Comparison of ENCODE assay signal across 24 cellular contexts in the genomic region with DNA sequence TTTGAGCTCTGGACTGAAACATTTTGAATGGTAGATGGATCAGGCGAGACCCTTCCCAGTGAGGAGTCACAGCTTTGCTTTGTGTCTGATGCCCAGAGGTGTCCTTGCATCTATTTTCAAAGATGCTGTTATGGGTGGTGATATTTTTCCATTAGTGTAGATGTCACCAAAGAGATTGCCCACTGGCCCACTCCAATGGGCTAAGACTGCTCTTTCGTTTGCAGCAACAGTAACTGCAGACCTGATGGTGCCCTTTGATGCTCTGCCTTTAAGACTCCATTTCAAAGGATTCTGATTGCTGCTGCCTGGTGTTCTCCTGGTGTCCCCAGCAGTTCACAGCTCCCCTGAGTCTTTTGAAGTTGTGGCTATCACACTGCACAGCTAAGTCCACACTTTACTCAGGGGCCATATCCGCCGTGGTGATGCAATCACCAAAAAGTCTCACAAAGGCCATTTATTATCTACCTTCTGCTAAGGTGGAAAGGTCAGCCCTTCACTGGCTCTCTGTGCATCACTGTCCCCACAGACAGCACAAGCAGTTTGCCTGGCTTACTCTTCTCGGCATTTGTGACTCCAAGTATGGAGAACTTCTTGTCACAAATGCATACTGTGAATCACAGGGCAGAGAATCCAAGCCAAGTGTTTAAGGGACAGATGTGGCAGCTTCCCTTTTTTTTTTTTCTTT. TPM values are rescaled to one million over a fixed set of nuclear protein-coding genes. Genes with fewer than 3 reads are reported as not detected.
A peak's percentile ranks its signal among the peaks of the same experiment; 100 is the strongest.
DNase-seq lines count a peak whose midpoint lies in the region; ATAC-seq, FAIRE-seq and TF ChIP-seq lines count a peak whose summit lies in the region.
"Had no signal": no experiment of that assay in that cellular context is flagged by ENCODE, and none has a peak within 500 bp of the region (broad histone marks: within the 10 kb centered on the region; RNA-seq: fewer than 3 reads in every experiment).

No MANE protein-coding gene starts in this region.

- H3K27ac Mint-ChIP-seq in Caco-2 (ENCODE audit: unreplicated experiment), result peak overlapping the region; percentile 80
- H3K27ac Mint-ChIP-seq: CD8-positive, alpha-beta memory T cell; T-helper 17 cell had no signal

- TF ChIP-seq POLR2A in GM12891 (IDR thresholded peaks at IDR 0.05; ENCODE audit: low read depth, low read length), result no peak

- H3K4me1 Mint-ChIP-seq in Caco-2 (ENCODE audit: low read depth, unreplicated experiment), result peaks cover 26% of the 10 kb centered on the region
- H3K4me1 Mint-ChIP-seq: CD8-positive, alpha-beta memory T cell; T-helper 17 cell had no signal

- no peak for FAIRE-seq in GM12891 (lab: Jason Lieb, UNC)
- FAIRE-seq: A204.1, GM12892 had no signal

- WGBS in hepatocyte (ENCODE audit: low lambda C conversion rate, missing lambda C conversion rate), result 53% methylated on average over 5 of the region's 5 CpGs

- no peaks in the 10 kb centered on the region for H3K79me2 ChIP-seq in hepatocyte

- ATAC-seq in GM21576 (IDR thresholded peaks at IDR 0.05; ENCODE audit: unreplicated experiment), result no peak
- ATAC-seq: HCT116, SK-N-SH treated with all-trans-retinoic acid at 6 μM for 48 hours, T-helper 17 cell had no signal

- H3K27me3 ChIP-seq in Caco-2 (replicated peaks; ENCODE audit: control insufficient read depth, insufficient read depth, low read length) (no peaks in the 10 kb centered on the region), hepatocyte (no peaks in the 10 kb centered on the region)
- H3K27me3 ChIP-seq: BLaER1 treated with 17β-estradiol and CSF1 and Interleukin-3, amounts not matched to agents 10 nM and 100 nM had no signal

- H3K4me3 ChIP-seq in Caco-2 (ENCODE audit: low read depth, low read length) (no peak overlapping the region), hepatocyte (no peak overlapping the region)
- H3K4me3 ChIP-seq: BLaER1 treated with 17β-estradiol and CSF1 and Interleukin-3, amounts not matched to agents 10 nM and 100 nM had no signal

- peaks cover 14% of the 10 kb centered on the region for H3K9me3 Mint-ChIP-seq in Caco-2 (ENCODE audit: unreplicated experiment)
- H3K9me3 Mint-ChIP-seq: CD8-positive, alpha-beta memory T cell had no signal

- no peaks in the 10 kb centered on the region for H3K36me3 Mint-ChIP-seq in Caco-2 (ENCODE audit: insufficient read depth, unreplicated experiment)
- H3K36me3 Mint-ChIP-seq: CD8-positive, alpha-beta memory T cell had no signal

- intact Hi-C loops in Caco-2 (cut with micrococcal nuclease; ENCODE audit: unreplicated experiment), result loop anchor here (1.0 kb wide), 3 partner anchors 71 to 96 kb away; no protein-coding TSS in a partner anchor

- TF ChIP-seq CTCF in Caco-2 (IDR thresholded peaks at IDR 0.05; ENCODE audit: insufficient read depth in 1 of 2, low read depth in 1 of 2, low read length in 1 of 2, severe bottlenecking in 1 of 2, unreplicated experiment in 1 of 2) (no peak), hepatocyte (IDR thresholded peaks at IDR 0.05; ENCODE audit: poor library complexity) (no peak)

- POLR2A ChIA-PET in Caco-2 (lab: Charles Lee), result interaction anchor here (0.6 kb wide), 1 partner anchor 71 kb away, joined by 3 read pairs; no protein-coding TSS in a partner anchor

- no peaks in the 10 kb centered on the region for H4K20me1 ChIP-seq in hepatocyte (ENCODE audit: insufficient read depth, poor library complexity, severe bottlenecking)
- H4K20me1 ChIP-seq: BLaER1 treated with 17β-estradiol and CSF1 and Interleukin-3, amounts not matched to agents 10 nM and 100 nM had no signal

- no peaks in the 10 kb centered on the region for H3K9me2 ChIP-seq in hepatocyte (replicated peaks; ENCODE audit: insufficient read depth)

- no peak overlapping the region for H3K27ac ChIP-seq in hepatocyte
- H3K27ac ChIP-seq: BLaER1 treated with 17β-estradiol and CSF1 and Interleukin-3, amounts not matched to agents 10 nM and 100 nM had no signal

- DNase-seq in Caco-2, result peak; percentile 70 to 85
- DNase-seq in KBM-7, result peak; percentile 15
- DNase-seq in NOMO-1 treated with dmso at 0.1 percent for 144 hours (lab: John Stamatoyannopoulos, UW; ENCODE audit: unreplicated experiment), result peak; percentile 42
- peak; percentile 32 for DNase-seq in hepatocyte (ENCODE audit: low spot score)
- DNase-seq in GM12891 (ENCODE audit: insufficient read length, low spot score), result no peak
- DNase-seq in NCI-H2107 (lab: John Stamatoyannopoulos, UW), result no peak
- DNase-seq: CD8-positive, alpha-beta memory T cell; DND-41; GDM1; Karpas-422; MM.1S; NCI-H1417 treated with DMSO at 0.1 percent for 48 hours; NCI-H2029 treated with DMSO at 0.1 percent for 48 hours; NCI-H510A treated with DMSO at 0.1 percent for 48 hours; NCI-H82; SHP77 treated with DMSO at 0.1 percent for 48 hours; T-helper 17 cell had no signal

- no peaks in the 10 kb centered on the region for H3K27me3 Mint-ChIP-seq in Caco-2 (ENCODE audit: insufficient read depth, unreplicated experiment)

- no peak overlapping the region for H2AFZ ChIP-seq in hepatocyte

- peaks cover 26% of the 10 kb centered on the region for H3K4me1 ChIP-seq in Caco-2
- H3K4me1 ChIP-seq in hepatocyte (ENCODE audit: insufficient read depth), result no peaks in the 10 kb centered on the region

- H3K36me3 ChIP-seq in Caco-2 (ENCODE audit: control insufficient read depth, insufficient read depth, low read length) (0 out of 2 replicates have a peak, but pooled peaks cover under 1% of the 10 kb centered on the region), hepatocyte (replicated peaks; ENCODE audit: insufficient read depth, low read depth) (no peaks in the 10 kb centered on the region)
- H3K36me3 ChIP-seq: BLaER1 treated with 17β-estradiol and CSF1 and Interleukin-3, amounts not matched to agents 10 nM and 100 nM had no signal

- no peak overlapping the region for H3K4me3 Mint-ChIP-seq in Caco-2 (ENCODE audit: unreplicated experiment)
- H3K4me3 Mint-ChIP-seq: CD8-positive, alpha-beta memory T cell; T-helper 17 cell had no signal

- CTCF ChIA-PET in Caco-2 (lab: Charles Lee), result interaction anchor here (0.5 to 1.0 kb wide), 2 partner anchors 28 to 72 kb away, joined by 3 read pairs; no protein-coding TSS in a partner anchor

- in situ Hi-C loops in KBM-7 (cut with MboI; ENCODE audit: low pct_unique_long_range_greater_than_20kb, low sequenced_read_pairs), result no loop called here

- BruUV-seq in Caco-2 (replicated peaks; lab: Mats Ljungman, UMichigan), result no TSS peak

- H3K4me2 ChIP-seq in hepatocyte, result no peak overlapping the region

- no peaks in the 10 kb centered on the region; the same call in none of the 2 replicates for H3K9me3 ChIP-seq in Caco-2
- no peaks in the 10 kb centered on the region for H3K9me3 ChIP-seq in hepatocyte (ENCODE audit: low read depth)

TF ChIP-seq in GM12891, 5 proteins besides CTCF, POLR2A, EP300 and RAD21:
- TF ChIP-seq SPI1 (IDR thresholded peaks at IDR 0.05; ENCODE audit: low read depth, low read length), result no peak
- TF ChIP-seq POLR2AphosphoS5 (IDR thresholded peaks at IDR 0.05; ENCODE audit: low read depth, low read length), result no peak
- TF ChIP-seq POU2F2 (IDR thresholded peaks at IDR 0.05; ENCODE audit: low read depth, low read length), result no peak
- TF ChIP-seq PAX5 (IDR thresholded peaks at IDR 0.05; ENCODE audit: insufficient read depth, low read length, severe bottlenecking), result no peak
- no peak for TF ChIP-seq TAF1 (IDR thresholded peaks at IDR 0.05; ENCODE audit: low read depth, low read length)

RNA-seq across cellular contexts. Expression of gene NOX3, which starts 56.4 kb away (rescaled TPM):
- total RNA-seq in Caco-2 (2022), result not detected in 2 replicates
- total RNA-seq in hepatocyte, result not detected in 2 replicates
- not detected in 2 replicates for polyA plus RNA-seq in hepatocyte
- not detected for polyA plus RNA-seq in GM12891 (2012; ENCODE audit: low read depth, missing spikeins)
- total RNA-seq: CD8-positive, alpha-beta memory T cell; RPMI7951; T-helper 17 cell had no signal
- polyA plus RNA-seq: CD8-positive, alpha-beta memory T cell had no signal

Comparison
In these comparisons a context has a peak if more than half of its experiments do, and no peak if none do; other contexts are left out.
1. DNase-seq: peak in Caco-2 (2 of 2), KBM-7 (single experiment), NOMO-1 treated with dmso at 0.1 percent for 144 hours (single experiment) and hepatocyte (single experiment); none in GM12891 (single experiment) and NCI-H2107 (single experiment).